Comparison of ENCODE assay signal across 17 cellular contexts in genomic region chr2:165007162-165007744, GRCh38. TPM values are rescaled to one million over a fixed set of nuclear protein-coding genes. Genes with fewer than 3 reads are reported as not detected.
A peak's percentile ranks its signal among the peaks of the same experiment; 100 is the strongest.
DNase-seq lines count a peak whose midpoint lies in the region; ATAC-seq lines count a peak whose summit lies in the region.
"Had no signal": no experiment of that assay in that cellular context is flagged by ENCODE, and none has a peak within 500 bp of the region (broad histone marks: within the 10 kb centered on the region; RNA-seq: fewer than 3 reads in every experiment).

No MANE protein-coding gene starts in this region.

- H3K27me3 Mint-ChIP-seq in stimulated activated naive B cell treated with anti-CD40 and anti-IgM and Interleukin-4, amounts not matched to agents 10 μg/mL and 1 μg/mL and 100 μg/mL, for 72 hours, result no peaks in the 10 kb centered on the region

- H3K4me3 Mint-ChIP-seq in stimulated activated naive B cell treated with anti-CD40 and anti-IgM and Interleukin-4, amounts not matched to agents 10 μg/mL and 1 μg/mL and 100 μg/mL, for 72 hours, result no peak overlapping the region

- peak; percentile 57 to 72 for ATAC-seq in stimulated activated naive B cell treated with anti-CD40 and anti-IgM and Interleukin-4, amounts not matched to agents 10 μg/mL and 1 μg/mL and 100 μg/mL, for 72 hours (replicated peaks)

- H3K4me1 Mint-ChIP-seq in stimulated activated naive B cell treated with anti-CD40 and anti-IgM and Interleukin-4, amounts not matched to agents 10 μg/mL and 1 μg/mL and 100 μg/mL, for 72 hours, result peaks cover 3 to 6% of the 10 kb centered on the region in 2 donors

- no peaks in the 10 kb centered on the region for H3K36me3 Mint-ChIP-seq in stimulated activated naive B cell treated with anti-CD40 and anti-IgM and Interleukin-4, amounts not matched to agents 10 μg/mL and 1 μg/mL and 100 μg/mL, for 72 hours

- H3K27ac Mint-ChIP-seq in stimulated activated naive B cell treated with anti-CD40 and anti-IgM and Interleukin-4, amounts not matched to agents 10 μg/mL and 1 μg/mL and 100 μg/mL, for 72 hours, result no peak overlapping the region

- H3K9me3 Mint-ChIP-seq in stimulated activated naive B cell treated with anti-CD40 and anti-IgM and Interleukin-4, amounts not matched to agents 10 μg/mL and 1 μg/mL and 100 μg/mL, for 72 hours, result no peaks in the 10 kb centered on the region

- peak; percentile 23 for DNase-seq in M059J (ENCODE audit: low read depth)
- DNase-seq in amniotic epithelial cell (ENCODE audit: low read depth), result peak; percentile 12
- peak; percentile 28 for DNase-seq in fibroblast of peridontal ligament (ENCODE audit: extremely low read depth)
- no peak for DNase-seq in stimulated activated naive B cell treated with anti-CD40 and anti-IgM and Interleukin-4, amounts not matched to agents 10 μg/mL and 1 μg/mL and 100 μg/mL, for 72 hours
- DNase-seq in NCI-H1417 (lab: John Stamatoyannopoulos, UW), result no peak
- DNase-seq in NCI-H1436 treated with DMSO at 0.1 percent for 48 hours (lab: John Stamatoyannopoulos, UW), result no peak
- no peak for DNase-seq in T1000 (lab: John Stamatoyannopoulos, UW)
- DNase-seq: ACHN, C1 segment of cervical spinal cord, DMS79, NCI-H187 treated with DMSO at 0.1 percent for 48 hours, NCI-H2227 treated with DMSO at 0.1 percent for 48 hours, NCI-H524, Peyer's patch had no signal

RNA-seq across cellular contexts. Expression of gene SLC38A11, which starts 51.9 kb away (rescaled TPM):
- 0.44 and 0.62 TPM in 2 replicates for total RNA-seq in M059J (2014; rRNA removed; shearing (Covaris generic))
- total RNA-seq: H1, LHCN-M2, SJSA1 had no signal

Comparison
In these comparisons a context has a peak if more than half of its experiments do, and no peak if none do; other contexts are left out.
1. DNase-seq: peak in M059J (single experiment), amniotic epithelial cell (single experiment) and fibroblast of peridontal ligament (single experiment); none in stimulated activated naive B cell treated with anti-CD40 and anti-IgM and Interleukin-4, amounts not matched to agents 10 μg/mL and 1 μg/mL and 100 μg/mL, for 72 hours (single experiment), NCI-H1417 (0 of 3), NCI-H1436 treated with DMSO at 0.1 percent for 48 hours (single experiment) and T1000 (single experiment).